17 cellular contexts compared by ENCODE assay signal in the genomic region with DNA sequence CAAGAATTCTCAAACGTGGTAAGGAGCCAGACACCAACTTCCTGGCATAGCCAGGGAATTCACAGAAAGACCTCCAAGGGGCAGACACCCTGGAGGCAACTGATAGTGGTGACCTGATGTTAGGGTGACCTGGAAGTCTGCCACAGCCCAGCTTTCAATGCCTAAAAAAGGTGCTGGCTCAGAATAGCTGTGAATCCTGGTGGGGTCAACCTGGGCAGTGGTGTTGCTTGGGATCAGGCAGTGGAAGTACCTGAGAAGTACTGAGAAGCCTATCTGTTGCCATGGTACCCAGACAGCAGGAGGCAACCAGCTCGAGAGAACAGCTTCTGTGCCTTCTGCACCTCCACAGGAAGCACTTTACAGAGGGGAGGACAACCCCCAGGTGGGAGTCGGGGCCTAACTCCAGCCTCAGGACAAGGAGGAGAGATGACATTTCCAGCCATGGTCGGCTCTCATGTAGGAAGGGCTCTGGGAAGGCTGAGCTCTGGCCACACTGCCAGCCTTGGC. TPM values are rescaled to one million over a fixed set of nuclear protein-coding genes. Genes with fewer than 3 reads are reported as not detected.
DNase-seq lines count a peak whose midpoint lies in the region; ATAC-seq, FAIRE-seq and TF ChIP-seq lines count a peak whose summit lies in the region.
"Had no signal": no experiment of that assay in that cellular context is flagged by ENCODE, and none has a peak within 500 bp of the region (broad histone marks: within the 10 kb centered on the region; RNA-seq: fewer than 3 reads in every experiment).

No MANE protein-coding gene starts in this region.

- H3K56ac ChIP-seq in H1 (replicated peaks; ENCODE audit: insufficient read length, low read depth, low read length) = no peak overlapping the region

- H3K4me1 ChIP-seq in H1 (replicated peaks in 1 of 4; ENCODE audit: control insufficient read depth in 3 of 4, insufficient read depth in 4 of 4, low read length in 3 of 4) = peaks cover 0 to 11% (median 3%) of the 10 kb centered on the region in 4 experiments
- H3K4me1 ChIP-seq in right cardiac atrium (ENCODE audit: control insufficient read depth, insufficient read depth, low read length) = no peaks in the 10 kb centered on the region
- H3K4me1 ChIP-seq: HAP-1 had no signal

- H3K18ac ChIP-seq in H1 (ENCODE audit: extremely low read depth, low read length) = peak overlapping the region; percentile 16; the same call in 1 of the 2 replicates

- TF ChIP-seq POLR2A in H1 (IDR thresholded peaks at IDR 0.05; ENCODE audit: control extremely low read depth in 1 of 2, low read depth in 2 of 2, low read length in 2 of 2) = no peak

- H3K27me3 ChIP-seq in H1 (replicated peaks in 1 of 4; ENCODE audit: control insufficient read depth in 3 of 4, extremely low read depth in 1 of 4, insufficient read depth in 3 of 4, low read length in 3 of 4) (no peaks in the 10 kb centered on the region), right cardiac atrium (ENCODE audit: control insufficient read depth, insufficient read depth) (no peaks in the 10 kb centered on the region)
- H3K27me3 ChIP-seq: BLaER1 treated with 17β-estradiol and CSF1 and Interleukin-3, amounts not matched to agents 10 nM and 100 nM had no signal

- TF ChIP-seq RAD21 in H1 (IDR thresholded peaks at IDR 0.05 in 1 of 2, conservative IDR thresholded peaks at IDR 0.05 in 1 of 2; ENCODE audit: low read depth in 2 of 2, low read length in 2 of 2) = no peak

- H3K4ac ChIP-seq in H1 (replicated peaks; ENCODE audit: insufficient read length, low read depth, low read length) = no peak overlapping the region

- H2BK15ac ChIP-seq in H1 (ENCODE audit: low read length) = no peak overlapping the region

- no peak overlapping the region for H2BK5ac ChIP-seq in H1 (ENCODE audit: low read depth, low read length)

- H3K4me3 ChIP-seq in H1 (ENCODE audit: extremely low read depth in 1 of 4, insufficient read depth in 2 of 4, low read depth in 3 of 4, low read length in 4 of 4) (no peak overlapping the region), right cardiac atrium (ENCODE audit: low read length) (no peak overlapping the region)
- H3K4me3 ChIP-seq: BLaER1 treated with 17β-estradiol and CSF1 and Interleukin-3, amounts not matched to agents 10 nM and 100 nM; GM23338; HAP-1 had no signal

- H3K79me1 ChIP-seq in H1 (ENCODE audit: low read depth, low read length) = no peaks in the 10 kb centered on the region

- intact Hi-C loops in right cardiac atrium (cut with DNase I) = no loop called here

- H3K36me3 ChIP-seq in H1 (ENCODE audit: control insufficient read depth in 2 of 4, insufficient read depth in 4 of 4, low read length in 3 of 4) = no peaks in the 10 kb centered on the region
- H3K36me3 ChIP-seq: BLaER1 treated with 17β-estradiol and CSF1 and Interleukin-3, amounts not matched to agents 10 nM and 100 nM; HAP-1 had no signal

- no peaks in the 10 kb centered on the region for H4K20me1 ChIP-seq in H1 (replicated peaks in 1 of 2; ENCODE audit: control insufficient read depth in 1 of 2, insufficient read depth in 2 of 2, low read length in 2 of 2)
- H4K20me1 ChIP-seq: BLaER1 treated with 17β-estradiol and CSF1 and Interleukin-3, amounts not matched to agents 10 nM and 100 nM had no signal

- H3K23me2 ChIP-seq in H1 (ENCODE audit: low read depth, low read length) = no peaks in the 10 kb centered on the region

- no peaks in the 10 kb centered on the region for H3K9me3 Mint-ChIP-seq in stimulated activated memory B cell treated with anti-CD40 and anti-IgM and Interleukin-4, amounts not matched to agents 10 μg/mL and 1 μg/mL and 100 μg/mL, for 72 hours
- H3K9me3 Mint-ChIP-seq: GM23338 had no signal

- H3K79me2 ChIP-seq in H1 (ENCODE audit: control insufficient read depth in 1 of 2, insufficient read depth in 2 of 2, low read length in 2 of 2) = no peaks in the 10 kb centered on the region

- no peak overlapping the region for H3K4me3 Mint-ChIP-seq in stimulated activated memory B cell treated with anti-CD40 and anti-IgM and Interleukin-4, amounts not matched to agents 10 μg/mL and 1 μg/mL and 100 μg/mL, for 72 hours
- H3K4me3 Mint-ChIP-seq: CD4-positive, CD25-positive, alpha-beta regulatory T cell; GM23338 had no signal

- no peak overlapping the region for H3K9ac ChIP-seq in H1 (replicated peaks in 1 of 4; ENCODE audit: extremely low read depth in 1 of 4, low read depth in 3 of 4, low read length in 3 of 4)
- H3K9ac ChIP-seq: BLaER1 treated with 17β-estradiol and CSF1 and Interleukin-3, amounts not matched to agents 10 nM and 100 nM had no signal

- H4K5ac ChIP-seq in H1 (ENCODE audit: insufficient read length, low read depth, low read length) = no peak overlapping the region

- DNase-seq in NCI-H345 (lab: John Stamatoyannopoulos, UW) (peak; percentile 10), NCI-H345 treated with DMSO at 0.1 percent for 48 hours (lab: John Stamatoyannopoulos, UW; ENCODE audit: unreplicated experiment) (no peak), NCI-H69 (lab: John Stamatoyannopoulos, UW) (peak; percentile 74), H1 (ENCODE audit: low read depth in 1 of 2, low spot score in 2 of 2) (no peak), medulla oblongata (ENCODE audit: extremely low spot score) (no peak), right cardiac atrium (no peak), NCI-H1048 (lab: John Stamatoyannopoulos, UW) (no peak)
- DNase-seq: ACHN; CD4-positive, CD25-positive, alpha-beta regulatory T cell; DMS79 had no signal

- H3K23ac ChIP-seq in H1 (ENCODE audit: insufficient read length) = no peak overlapping the region

- no peak overlapping the region for H2BK120ac ChIP-seq in H1 (replicated peaks; ENCODE audit: low read depth, low read length)

- H4K8ac ChIP-seq in H1 (ENCODE audit: extremely low read depth, insufficient read depth, low read length) = no peak overlapping the region

- H3K27ac ChIP-seq in H1 (ENCODE audit: low read depth, low read length) (no peak overlapping the region), right cardiac atrium (ENCODE audit: low read length) (no peak overlapping the region)
- H3K27ac ChIP-seq: BLaER1 treated with 17β-estradiol and CSF1 and Interleukin-3, amounts not matched to agents 10 nM and 100 nM; HL-60 had no signal

- H3K4me2 ChIP-seq in H1 (ENCODE audit: insufficient read depth in 1 of 2, low read depth in 2 of 2, low read length in 2 of 2) = no peak overlapping the region
- H3K4me2 ChIP-seq: GM23338 had no signal

- TF ChIP-seq CTCF in H1 (IDR thresholded peaks at IDR 0.05; ENCODE audit: control extremely low read depth in 1 of 3, insufficient read depth in 1 of 3, low read depth in 1 of 3, low read length in 3 of 3) = no peak

- no peak overlapping the region; the same call in 1 of the 2 replicates for H2BK12ac ChIP-seq in H1 (ENCODE audit: low read depth, low read length)

- no peak overlapping the region for H3K27ac Mint-ChIP-seq in stimulated activated memory B cell treated with anti-CD40 and anti-IgM and Interleukin-4, amounts not matched to agents 10 μg/mL and 1 μg/mL and 100 μg/mL, for 72 hours
- H3K27ac Mint-ChIP-seq: GM23338 had no signal

- peak; percentile 6 for ATAC-seq in stimulated activated memory B cell treated with anti-CD40 and anti-IgM and Interleukin-4, amounts not matched to agents 10 μg/mL and 1 μg/mL and 100 μg/mL, for 72 hours
- no peak for ATAC-seq in right cardiac atrium
- ATAC-seq: GM23338 had no signal

- H2BK20ac ChIP-seq in H1 (ENCODE audit: low read length) = no peak overlapping the region

- no peak for TF ChIP-seq EP300 in H1 (IDR thresholded peaks at IDR 0.05; ENCODE audit: borderline replicate concordance in 1 of 2, low read depth in 2 of 2, low read length in 2 of 2)

- CTCF ChIA-PET in H1 (lab: Charles Lee; ENCODE audit: partially characterized antibody) = interaction anchor here (1.2 to 3.8 kb wide), 5 partner anchors 11 to 105 kb away, joined by 3 to 19 read pairs (median 6); no protein-coding TSS in a partner anchor

- no peak overlapping the region for H3K14ac ChIP-seq in H1 (ENCODE audit: insufficient read length)

- FAIRE-seq in H1 (lab: Jason Lieb, UNC) = no peak
- FAIRE-seq: G401.6, GM12891 had no signal

- H2AK5ac ChIP-seq in H1 (ENCODE audit: low read depth, low read length) = no peak overlapping the region

- WGBS in H1 (ENCODE audit: extremely low coverage in 1 of 2, insufficient coverage in 1 of 2, insufficient read length in 1 of 2, insufficient replicate concordance in 2 of 2, low coverage in 1 of 2, low lambda C conversion rate in 2 of 2, missing lambda C conversion rate in 1 of 2), 2 experiments = 72% methylated on average over 4 of the region's 4 CpGs; no CpG with 5 or more reads in 1 of the 2 experiments
- WGBS in right cardiac atrium = 52% methylated on average over 4 of the region's 4 CpGs

- no peaks in the 10 kb centered on the region for H3K4me1 Mint-ChIP-seq in stimulated activated memory B cell treated with anti-CD40 and anti-IgM and Interleukin-4, amounts not matched to agents 10 μg/mL and 1 μg/mL and 100 μg/mL, for 72 hours

- no peaks in the 10 kb centered on the region for H3K9me3 ChIP-seq in H1 (ENCODE audit: insufficient read depth in 2 of 2, low read depth in 1 of 2, low read length in 1 of 2)
- H3K9me3 ChIP-seq in right cardiac atrium (ENCODE audit: control insufficient read depth, low read length) = no peaks in the 10 kb centered on the region
- H3K9me3 ChIP-seq: BLaER1 treated with 17β-estradiol and CSF1 and Interleukin-3, amounts not matched to agents 10 nM and 100 nM; HAP-1 had no signal

- no peak overlapping the region for H2AFZ ChIP-seq in H1 (ENCODE audit: low read length)
- H2AFZ ChIP-seq: GM23338 had no signal

- H4K91ac ChIP-seq in H1 (replicated peaks; ENCODE audit: insufficient read length, low read length) = no peak overlapping the region

- H3K27me3 Mint-ChIP-seq in stimulated activated memory B cell treated with anti-CD40 and anti-IgM and Interleukin-4, amounts not matched to agents 10 μg/mL and 1 μg/mL and 100 μg/mL, for 72 hours = peaks cover 48% of the 10 kb centered on the region

- POLR2A ChIA-PET in H1 (lab: Charles Lee; ENCODE audit: partially characterized antibody) = interaction anchor here (0.8 kb wide), 1 partner anchor 70 kb away, joined by 3 read pairs; no protein-coding TSS in a partner anchor

- H3K36me3 Mint-ChIP-seq in stimulated activated memory B cell treated with anti-CD40 and anti-IgM and Interleukin-4, amounts not matched to agents 10 μg/mL and 1 μg/mL and 100 μg/mL, for 72 hours = no peaks in the 10 kb centered on the region
- H3K36me3 Mint-ChIP-seq: CD4-positive, CD25-positive, alpha-beta regulatory T cell had no signal

RNA-seq across cellular contexts. Expression of a gene that starts 55.4 kb away (rescaled TPM):
- total RNA-seq in H1 (2021; fragmentation: NEBNext Ultra II Directional; extraction: Animal tissue kit (Norgen Biotek cat#: 25700)) = 54.4 and 55.9 TPM in 2 replicates
- polyA plus RNA-seq in H1 (2011; rRNA removed) (25.0 and 25.6 TPM in 2 replicates), right cardiac atrium (8.9 TPM)
- 29.3 TPM for polyA plus RNA-seq in H1 (2011; cell fraction: cytosol; rRNA removed)
- polyA plus RNA-seq in H1 (2011; cell fraction: nucleus; rRNA removed) = 80.2 TPM
- 29.2 to 38.6 TPM (median 33.3 TPM) in 4 replicates for polyA plus RNA-seq in H1 (2012, experiment 1 of 2)
- polyA plus RNA-seq in H1 (2012, experiment 2 of 2) = 12.9 TPM
- polyA plus RNA-seq in H1 (2013, experiment 1 of 2) = 35.2 TPM
- 31.9 TPM for polyA plus RNA-seq in H1 (2013, experiment 2 of 2)
- 75.5 and 85.7 TPM in 2 replicates for polyA minus RNA-seq in H1 (2011; rRNA and poly(A)+ RNA removed)
- 25.6 TPM for polyA minus RNA-seq in H1 (2011; cell fraction: cytosol; rRNA and poly(A)+ RNA removed)
- polyA minus RNA-seq in H1 (2011; cell fraction: nucleus; rRNA and poly(A)+ RNA removed) = 82.2 TPM
- total RNA-seq in right cardiac atrium = 10 to 100 TPM; 10.9 to 16.6 (median 15.4) TPM

Comparison
In these comparisons a context has a peak if more than half of its experiments do, and no peak if none do; other contexts are left out.
1. DNase-seq: peak in NCI-H345 (single experiment) and NCI-H69 (single experiment); none in NCI-H345 treated with DMSO at 0.1 percent for 48 hours (single experiment), H1 (0 of 2), medulla oblongata (single experiment), right cardiac atrium (0 of 3) and NCI-H1048 (single experiment).